Comparison of ENCODE assay signal across 8 cellular contexts in genomic region chr13:28754698-28755545, GRCh38. TPM values are rescaled to one million over a fixed set of nuclear protein-coding genes. Genes with fewer than 3 reads are reported as not detected.
DNase-seq lines count a peak whose midpoint lies in the region; ATAC-seq, FAIRE-seq and TF ChIP-seq lines count a peak whose summit lies in the region.

No MANE protein-coding gene starts in this region.

- TF ChIP-seq CTCF in epithelial cell of proximal tubule (conservative IDR thresholded peaks at IDR 0.05; ENCODE audit: low read depth, low read length) (peak; percentile 24), nephron progenitor cell (IDR thresholded peaks at IDR 0.05) (no peak)

- peak overlapping the region; percentile 96 for H3K27ac ChIP-seq in SJSA1

- H3K9me3 Mint-ChIP-seq in nephron progenitor cell, result peaks cover 54% of the 10 kb centered on the region

- H3K36me3 Mint-ChIP-seq in nephron progenitor cell (ENCODE audit: low read depth), result peaks cover 11% of the 10 kb centered on the region

- ATAC-seq in GM18511 (IDR thresholded peaks at IDR 0.05; ENCODE audit: unreplicated experiment) (peak; percentile 80), HG02678 (IDR thresholded peaks at IDR 0.05; ENCODE audit: unreplicated experiment) (no peak), HG03196 (IDR thresholded peaks at IDR 0.05; ENCODE audit: unreplicated experiment) (no peak)

- H3K27me3 Mint-ChIP-seq in nephron progenitor cell (ENCODE audit: low read depth, poor library complexity), result no peaks in the 10 kb centered on the region

- H3K4me1 Mint-ChIP-seq in nephron progenitor cell, result peaks cover 21% of the 10 kb centered on the region

- H3K4me3 ChIP-seq in SJSA1 (no peak overlapping the region), epithelial cell of proximal tubule (ENCODE audit: low read depth, low read length) (no peak overlapping the region)

- H3K4me1 ChIP-seq in SJSA1 (replicated peaks), result peaks cover 48% of the 10 kb centered on the region

- 0 out of 2 replicates have a peak, but pooled peaks cover 2% of the 10 kb centered on the region for H3K9me3 ChIP-seq in SJSA1 (replicated peaks)

- DNase-seq in SJSA1 (ENCODE audit: low read depth in 1 of 2, low spot score in 2 of 2), result no peak
- no peak for DNase-seq in epithelial cell of proximal tubule (ENCODE audit: low read depth)
- DNase-seq in nephron progenitor cell, result no peak
- DNase-seq in midbrain (lab: John Stamatoyannopoulos, UW), result no peak
- DNase-seq in GM19239 (ENCODE audit: insufficient read length, low spot score), result no peak

- no peaks in the 10 kb centered on the region for H3K36me3 ChIP-seq in SJSA1

- H3K27ac Mint-ChIP-seq in nephron progenitor cell, result peak overlapping the region; percentile 70

- no peak for FAIRE-seq in GM19239 (lab: Jason Lieb, UNC)

- H3K27me3 ChIP-seq in SJSA1 (replicated peaks), result no peaks in the 10 kb centered on the region

- H3K4me3 Mint-ChIP-seq in nephron progenitor cell, result peak overlapping the region; percentile 59

RNA-seq across cellular contexts. Expression of gene SLC46A3, which starts 36.2 kb away (rescaled TPM):
- 17.1 and 22.4 TPM in 2 replicates for total RNA-seq in SJSA1 (2014; rRNA removed; shearing (Covaris generic))
- total RNA-seq in epithelial cell of proximal tubule, result 0.40 and 1.2 TPM in 2 replicates
